ENCODE assay signal across 9 cellular contexts in the genomic region with DNA sequence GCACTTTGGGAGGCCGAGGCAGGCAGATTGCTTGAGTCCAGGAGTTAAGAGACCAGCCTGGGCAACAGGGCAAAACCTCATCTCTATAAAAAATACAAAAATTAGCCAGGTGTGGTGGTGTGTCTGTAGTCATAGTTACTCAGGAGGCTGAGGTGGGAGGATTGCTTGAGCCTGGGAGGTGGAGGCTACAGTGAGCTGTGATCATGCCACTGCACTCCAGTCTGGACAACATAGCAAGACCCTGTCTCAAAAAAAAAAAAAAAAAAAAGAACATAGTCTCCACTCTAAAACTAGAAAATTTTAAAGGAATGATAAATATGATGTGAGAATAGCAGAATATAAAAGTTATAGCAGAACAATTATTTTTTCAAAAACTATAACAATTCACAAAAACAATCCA. TPM values are rescaled to one million over a fixed set of nuclear protein-coding genes. Genes with fewer than 3 reads are reported as not detected.
"Had no signal": no experiment of that assay in that cellular context is flagged by ENCODE, and none has a peak within 500 bp of the region (broad histone marks: within the 10 kb centered on the region; RNA-seq: fewer than 3 reads in every experiment).

No MANE protein-coding gene starts in this region.

RNA-seq across cellular contexts. Expression of gene NPIPB8, which starts 17.5 kb away (rescaled TPM):
- total RNA-seq: activated CD8-positive, alpha-beta T cell treated with anti-CD3 and anti-CD28 coated beads for 36 hours; activated naive CD4-positive, alpha-beta T cell treated with anti-CD3 and anti-CD28 coated beads for 36 hours; activated T-helper 17 cell treated with anti-CD3 and anti-CD28 coated beads, Interleukin-2, amount 50 U/mL, for 72 hours; adrenal gland; astrocyte; breast epithelium had no signal
- polyA plus RNA-seq: adrenal gland, aorta had no signal

RNA-seq across cellular contexts. Expression of gene SULT1A2, which starts 23.5 kb away (rescaled TPM):
- total RNA-seq: activated B cell treated with CpG ODN at 0.5 μM for 24 hours; activated T-cell treated with anti-CD3 and anti-CD28 coated beads, Interleukin-2, amount 50 U/mL, for 4 hours; astrocyte had no signal
